Comparison of ENCODE assay signal across 11 cellular contexts in genomic region chr7:100269306-100270046, GRCh38. TPM values are rescaled to one million over a fixed set of nuclear protein-coding genes. Genes with fewer than 3 reads are reported as not detected.
DNase-seq lines count a peak whose midpoint lies in the region; ATAC-seq, FAIRE-seq and TF ChIP-seq lines count a peak whose summit lies in the region.
"Not testable (repeated sequence)": the region's sequence is repeated elsewhere in the genome, so short reads cannot be mapped to it uniquely, and the experiment has no call there.
"Had no signal": no experiment of that assay in that cellular context is flagged by ENCODE, and none has a peak within 500 bp of the region (broad histone marks: within the 10 kb centered on the region; RNA-seq: fewer than 3 reads in every experiment).

No MANE protein-coding gene starts in this region.

- H2AFZ ChIP-seq in PC-3 (ENCODE audit: low read length); astrocyte (ENCODE audit: low read depth, low read length); neural progenitor cell (replicated peaks): not testable (repeated sequence)

- not testable (repeated sequence) for BruUV-seq in PC-3 (replicated peaks; lab: Mats Ljungman, UMichigan)

- H3K36me3 Mint-ChIP-seq in astrocyte (ENCODE audit: low read depth, unreplicated experiment); neural progenitor cell: not testable (repeated sequence)

- peak overlapping the region; percentile 84; the same call in 1 of the 2 replicates for H3K4me2 ChIP-seq in PC-3 (ENCODE audit: low read length)
- peak overlapping the region; percentile 87 for H3K4me2 ChIP-seq in astrocyte (ENCODE audit: low read length)
- H3K4me2 ChIP-seq in neural progenitor cell: peak overlapping the region; percentile 79

- not testable (repeated sequence) for H3K27ac Mint-ChIP-seq in astrocyte (ENCODE audit: unreplicated experiment); neural progenitor cell

- not testable (repeated sequence) for H3K9me3 Mint-ChIP-seq in astrocyte (ENCODE audit: unreplicated experiment); neural progenitor cell

- ATAC-seq in PC-3: not testable (repeated sequence)
- peak; percentile 9 for ATAC-seq in left lobe of liver

- intact Hi-C loops in PC-3 (cut with micrococcal nuclease): loop anchor here (10.0 kb wide), 1 partner anchor 75 kb away; no protein-coding TSS in a partner anchor
- intact Hi-C loops in esophagus muscularis mucosa (cut with DNase I): not testable (repeated sequence)

- H3K4me1 ChIP-seq in HEK293 (ENCODE audit: control insufficient read depth, insufficient read depth, low read length); astrocyte (ENCODE audit: insufficient read depth, low read length); small intestine (ENCODE audit: control insufficient read depth in 2 of 2, insufficient read depth in 1 of 2, low read depth in 1 of 2, low read length in 1 of 2): not testable (repeated sequence)
- H3K4me1 ChIP-seq in PC-3 (ENCODE audit: insufficient read depth, low read length): 0 out of 2 replicates have a peak, but pooled peaks cover 12% of the 10 kb centered on the region
- H3K4me1 ChIP-seq in esophagus muscularis mucosa: peaks cover 16 to 49% (median 42%) of the 10 kb centered on the region in 4 donors
- H3K4me1 ChIP-seq in neural progenitor cell: peaks cover 25% of the 10 kb centered on the region

- POLR2A ChIA-PET in HEK293 (lab: Yijun Ruan, JAX): interaction anchor here (0.8 kb wide), 1 partner anchor 121 kb away, joined by 3 read pairs; the partner anchor contains the start of gene LAMTOR4
- POLR2A ChIA-PET in PC-3 (lab: Charles Lee; ENCODE audit: unreplicated experiment): not testable (repeated sequence)

- H3K4me1 Mint-ChIP-seq in astrocyte (ENCODE audit: low read depth, unreplicated experiment): peaks cover 15% of the 10 kb centered on the region
- peaks cover 28% of the 10 kb centered on the region for H3K4me1 Mint-ChIP-seq in neural progenitor cell

- WGBS in esophagus muscularis mucosa: 68% methylated on average over 9 of the region's 14 CpGs
- 40 to 72% (median 57%) methylated on average over 14 of the region's 14 CpGs for WGBS in small intestine, 3 donors

- not testable (repeated sequence) for FAIRE-seq in astrocyte (lab: Jason Lieb, UNC); small intestine (lab: Jason Lieb, UNC)

- DNase-seq in A172 (ENCODE audit: low spot score) (peak; percentile 31), small intestine (peak; percentile 86)
- DNase-seq in PC-3; astrocyte (ENCODE audit: low read depth); esophagus muscularis mucosa (ENCODE audit: extremely low spot score); left lobe of liver (ENCODE audit: low spot score); neural progenitor cell (ENCODE audit: low spot score): not testable (repeated sequence)

- H3K27me3 Mint-ChIP-seq in astrocyte (ENCODE audit: low read depth, unreplicated experiment); neural progenitor cell (ENCODE audit: insufficient read depth, low read depth): not testable (repeated sequence)

- H3F3A ChIP-seq in PC-3 (ENCODE audit: low read length, unreplicated experiment): not testable (repeated sequence)
- peaks cover 28% of the 10 kb centered on the region for H3F3A ChIP-seq in neural progenitor cell (ENCODE audit: low read depth)

- H3K36me3 ChIP-seq in HEK293 (ENCODE audit: control insufficient read depth in 2 of 2, insufficient read depth in 1 of 2, low read length in 2 of 2); PC-3 (ENCODE audit: low read depth, low read length); astrocyte (ENCODE audit: insufficient read depth, low read length); esophagus muscularis mucosa; neural progenitor cell; small intestine (ENCODE audit: control insufficient read depth in 2 of 2, insufficient read depth in 2 of 2, low read length in 2 of 2): not testable (repeated sequence)

- H3K27me3 ChIP-seq in PC-3 (ENCODE audit: low read length); astrocyte (ENCODE audit: insufficient read depth, low read length); esophagus muscularis mucosa; neural progenitor cell; small intestine (ENCODE audit: control insufficient read depth in 2 of 2, insufficient read depth in 2 of 2, low read length in 2 of 2): not testable (repeated sequence)

- H3K9me2 ChIP-seq in PC-3 (replicated peaks; ENCODE audit: low read length): not testable (repeated sequence)

- not testable (repeated sequence) for TF ChIP-seq CTCF in HEK293 (tag by site-specific recombination; IDR thresholded peaks at IDR 0.05); PC-3 (conservative IDR thresholded peaks at IDR 0.05; ENCODE audit: low read depth, low read length); astrocyte (IDR thresholded peaks at IDR 0.05; ENCODE audit: insufficient read depth, low read depth, low read length); esophagus muscularis mucosa (IDR thresholded peaks at IDR 0.05); neural progenitor cell (IDR thresholded peaks at IDR 0.05)

- peak overlapping the region; percentile 60 for H3K4me3 Mint-ChIP-seq in astrocyte (ENCODE audit: unreplicated experiment)
- peak overlapping the region; percentile 93 for H3K4me3 Mint-ChIP-seq in neural progenitor cell

- not testable (repeated sequence) for TF ChIP-seq EP300 in esophagus muscularis mucosa (IDR thresholded peaks at IDR 0.05)

- CTCF ChIA-PET in HEK293 (lab: Yijun Ruan, JAX); PC-3 (lab: Charles Lee): not testable (repeated sequence)

- H3K9me3 ChIP-seq in HEK293 (ENCODE audit: control insufficient read depth, insufficient read depth, low read depth, low read length); PC-3 (ENCODE audit: low read length); astrocyte (ENCODE audit: insufficient read depth, low read depth, low read length); esophagus muscularis mucosa; neural progenitor cell (ENCODE audit: low read depth); small intestine (ENCODE audit: control insufficient read depth, low read depth): not testable (repeated sequence)

- not testable (repeated sequence) for H3K4me3 ChIP-seq in HEK293 (ENCODE audit: low read depth, low read length); PC-3 (ENCODE audit: low read length); astrocyte (ENCODE audit: insufficient read depth, low read depth, low read length)
- H3K4me3 ChIP-seq in esophagus muscularis mucosa: peak overlapping the region in 3 of 4 donors; percentile 12 to 38 (median 14)
- peak overlapping the region; percentile 83 for H3K4me3 ChIP-seq in neural progenitor cell
- H3K4me3 ChIP-seq in small intestine (ENCODE audit: low read depth in 1 of 2, low read length in 2 of 2): peak overlapping the region in 1 of 2 donors; percentile 45

- H3K79me2 ChIP-seq in PC-3 (ENCODE audit: low read length): not testable (repeated sequence)
- H3K79me2 ChIP-seq in astrocyte (ENCODE audit: insufficient read depth, low read length): peaks cover 26% of the 10 kb centered on the region
- H3K79me2 ChIP-seq in neural progenitor cell (ENCODE audit: low read depth): peaks cover 48% of the 10 kb centered on the region

- H3K9ac ChIP-seq in PC-3 (ENCODE audit: low read length); astrocyte (ENCODE audit: low read length); neural progenitor cell: not testable (repeated sequence)

- TF ChIP-seq POLR2A in esophagus muscularis mucosa (IDR thresholded peaks at IDR 0.05; ENCODE audit: low read depth): not testable (repeated sequence)

- not testable (repeated sequence) for H3K27ac ChIP-seq in HEK293 (ENCODE audit: extremely low read depth, low read depth, low read length); PC-3 (ENCODE audit: low read length); astrocyte (ENCODE audit: low read depth, low read length); esophagus muscularis mucosa (replicated peaks in 1 of 4); neural progenitor cell
- H3K27ac ChIP-seq in small intestine (ENCODE audit: low read depth in 1 of 2, low read length in 1 of 2): peak overlapping the region in 1 of 2 donors; percentile 41

- not testable (repeated sequence) for H4K20me1 ChIP-seq in PC-3 (ENCODE audit: low read length)
- peaks cover 42% of the 10 kb centered on the region for H4K20me1 ChIP-seq in astrocyte (ENCODE audit: insufficient read depth, low read length)
- H4K20me1 ChIP-seq in neural progenitor cell (ENCODE audit: low read depth): peaks cover 64% of the 10 kb centered on the region

TF ChIP-seq in HEK293, 187 proteins besides CTCF, POLR2A, EP300 and RAD21:
- peak; percentile 49 for TF ChIP-seq ZNF600 (tag by site-specific recombination; IDR thresholded peaks at IDR 0.05)

RNA-seq across cellular contexts. Expression of gene SPDYE3, which starts 38.0 kb away (rescaled TPM):
- not detected in 2 replicates for total RNA-seq in A172 (2014; rRNA removed; shearing (Covaris generic))
- not detected in 2 replicates for total RNA-seq in PC-3 (2014; rRNA removed)
- not detected in 2 replicates for total RNA-seq in astrocyte
- total RNA-seq in esophagus muscularis mucosa: not detected
- total RNA-seq in left lobe of liver: not detected
- total RNA-seq in neural progenitor cell (ENCODE audit: low replicate concordance): not detected in 2 replicates
- polyA plus RNA-seq in small intestine: under 1 TPM in 1 of 3 donors, not detected in 2; 0.06 TPM
- total RNA-seq: aorta, frontal cortex, lung had no signal
- polyA plus RNA-seq: aorta had no signal

RNA-seq across cellular contexts. Expression of gene PVRIG, which starts 49.7 kb away (rescaled TPM):
- not detected in 2 replicates for total RNA-seq in A172 (2014; rRNA removed; shearing (Covaris generic))
- total RNA-seq in PC-3 (2014; rRNA removed): not detected in 2 replicates
- total RNA-seq in astrocyte: not detected in 2 replicates
- total RNA-seq in esophagus muscularis mucosa: 1 to 10 TPM in 2 of 4 donors, under 1 TPM in 1, not detected in 1; 0.23 to 1.5 (median 1.4) TPM
- total RNA-seq in left lobe of liver: 0.50 TPM
- not detected in 2 replicates for total RNA-seq in neural progenitor cell (ENCODE audit: low replicate concordance)
- polyA plus RNA-seq in small intestine: 1 to 10 TPM in 1 of 3 donors, under 1 TPM in 2; 0.45 to 1.2 (median 0.81) TPM
- total RNA-seq: frontal cortex had no signal
